Comparison of ENCODE assay signal across 25 cellular contexts in the genomic region with DNA sequence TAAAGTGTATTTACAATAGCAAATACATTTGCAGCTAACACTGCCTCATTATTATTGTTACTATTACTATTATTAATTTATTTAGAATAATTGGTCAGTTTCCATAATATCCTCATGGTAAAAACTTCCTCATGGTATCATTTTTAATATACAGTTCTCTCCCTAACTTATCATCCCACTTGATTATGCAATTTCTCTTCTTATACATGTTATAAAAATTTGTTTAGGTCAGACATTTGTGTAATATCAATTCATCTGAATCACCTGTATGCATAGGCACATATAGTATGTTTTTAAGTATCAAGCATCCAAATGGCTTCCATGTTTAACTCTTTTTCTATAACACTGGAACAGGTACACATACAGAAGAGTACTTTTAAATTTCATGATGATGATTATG.
"Had no signal": no experiment of that assay in that cellular context is flagged by ENCODE, and none has a peak within 500 bp of the region (broad histone marks: within the 10 kb centered on the region; RNA-seq: fewer than 3 reads in every experiment).

No MANE protein-coding gene starts in this region.

- H3K27me3 ChIP-seq: esophagus muscularis mucosa, neural progenitor cell, ovary, tibial artery had no signal

- H3K4me1 ChIP-seq: neural progenitor cell, psoas muscle had no signal

- H3K4me3 ChIP-seq: esophagus muscularis mucosa, neural progenitor cell, ovary, psoas muscle, skin epidermis, tibial artery had no signal

- H3K36me3 ChIP-seq: esophagus muscularis mucosa, neural progenitor cell, ovary, tibial artery had no signal

- H3K4me2 ChIP-seq: neural progenitor cell had no signal

- H3K27ac ChIP-seq: esophagus muscularis mucosa, neural progenitor cell, ovary, psoas muscle, skin epidermis had no signal

- H3K9me3 ChIP-seq: esophagus muscularis mucosa, ovary, psoas muscle, tibial artery had no signal

- H3K9ac ChIP-seq: neural progenitor cell had no signal

- ATAC-seq: left ventricle myocardium superior; naive thymus-derived CD8-positive, alpha-beta T cell; psoas muscle; right cardiac atrium; stimulated activated effector memory CD8-positive, alpha-beta T cell treated with anti-CD3 and anti-CD28 coated beads, Interleukin-12 subunit alpha, Interleukin-12 subunit beta, amount 100 ng/mL, for 72 hours; stimulated activated naive CD8-positive, alpha-beta T cell treated with anti-CD3 and anti-CD28 coated beads, Interleukin-15, amount 100 ng/mL, for 72 hours; T-helper 17 cell had no signal

- DNase-seq: activated CD4-positive, alpha-beta memory T cell treated with anti-CD3 and anti-CD28 coated beads for 36 hours; activated CD4-positive, alpha-beta T cell treated with anti-CD3 and anti-CD28 coated beads for 48 hours; activated CD4-positive, CD25-positive, alpha-beta regulatory T cell; activated naive CD4-positive, alpha-beta T cell treated with anti-CD3 and anti-CD28 coated beads for 36 hours; activated naive CD8-positive, alpha-beta T cell treated with anti-CD3 and anti-CD28 coated beads, Interleukin-2, amount 10 ng/mL, durations not matched to agents 7 days and 5 days; activated T-cell treated with anti-CD3 and anti-CD28 coated beads, Interleukin-2, amount 50 U/mL, for 48 hours; amniotic stem cell; dermis blood vessel endothelial cell; effector CD8-positive, alpha-beta T cell; glutamatergic neuron; hippocampal formation; left ventricle myocardium superior; mammary epithelial cell; naive thymus-derived CD8-positive, alpha-beta T cell; ovary; psoas muscle; right cardiac atrium; stimulated activated CD4-positive, alpha-beta T cell treated with anti-CD3 and anti-CD28 coated beads, Interleukin-2, amount 100 ng/mL, for 24 hours; stimulated activated naive CD8-positive, alpha-beta T cell treated with anti-CD3 and anti-CD28 coated beads, Interleukin-15, amount 100 ng/mL, for 72 hours; T-helper 17 cell; tibial artery had no signal
